In genomic region chr3:4979401-4980228, GRCh38 we compare ENCODE assay signal across 8 cellular contexts. TPM values are rescaled to one million over a fixed set of nuclear protein-coding genes. Genes with fewer than 3 reads are reported as not detected.
DNase-seq lines count a peak whose midpoint lies in the region; ATAC-seq and TF ChIP-seq lines count a peak whose summit lies in the region.

Gene BHLHE40, plus strand, starts transcription at chr3:4979437. Its CDS starts 282 bp downstream, at chr3:4979719.

- no peaks in the 10 kb centered on the region for H3K27me3 ChIP-seq in SJCRH30
- H3K27me3 ChIP-seq in mesenchymal stem cell (ENCODE audit: control insufficient read depth in 1 of 2, insufficient read depth in 1 of 2, low read length in 2 of 2) = no peaks in the 10 kb centered on the region
- no peaks in the 10 kb centered on the region for H3K27me3 ChIP-seq in thyroid gland

- intact Hi-C loops in thyroid gland (cut with DNase I) = loop anchor here (10.0 kb wide), 1 partner anchor 155 kb away; no protein-coding TSS in a partner anchor

- H4K8ac ChIP-seq in mesenchymal stem cell (ENCODE audit: low read length) = peak within 1 kb of the TSS; percentile 99

- H2BK15ac ChIP-seq in mesenchymal stem cell (ENCODE audit: low read depth, poor library complexity, severe bottlenecking) = peak within 1 kb of the TSS; percentile 99

- H3K4ac ChIP-seq in mesenchymal stem cell (ENCODE audit: low read depth in 1 of 2, low read length in 2 of 2) = peak within 1 kb of the TSS; percentile 94 to 100

- peak within 1 kb of the TSS; percentile 96 to 100 for H2BK12ac ChIP-seq in mesenchymal stem cell (ENCODE audit: low read length in 2 of 2)

- H3K4me1 ChIP-seq in SJCRH30 = peaks cover 22% of the 10 kb centered on the region
- peaks cover 26% of the 10 kb centered on the region for H3K4me1 ChIP-seq in mesenchymal stem cell (ENCODE audit: control insufficient read depth, insufficient read depth, low read depth, low read length)
- H3K4me1 ChIP-seq in thyroid gland = peaks cover 47 to 57% of the 10 kb centered on the region in 2 donors

- H3K4me2 ChIP-seq in mesenchymal stem cell (ENCODE audit: low read length, poor library complexity, severe bottlenecking) = peak within 1 kb of the TSS; percentile 82

- H3K9me3 ChIP-seq in SJCRH30 (replicated peaks) (no peaks in the 10 kb centered on the region), mesenchymal stem cell (ENCODE audit: control insufficient read depth, low read length) (no peaks in the 10 kb centered on the region), thyroid gland (no peaks in the 10 kb centered on the region)

- peak within 1 kb of the TSS; percentile 64 to 100 for H3K23ac ChIP-seq in mesenchymal stem cell (ENCODE audit: low read length in 2 of 2)

- peak; percentile 12 for ATAC-seq in HG02885 (IDR thresholded peaks at IDR 0.05; ENCODE audit: poor library complexity, unreplicated experiment)

- TF ChIP-seq POLR2A in thyroid gland (IDR thresholded peaks at IDR 0.05) = peak; percentile 66 to 75

- H3K27ac ChIP-seq in SJCRH30 = peak within 1 kb of the TSS; percentile 79
- peak within 1 kb of the TSS; percentile 99 for H3K27ac ChIP-seq in mesenchymal stem cell (ENCODE audit: low read length, poor library complexity, severe bottlenecking)
- H3K27ac ChIP-seq in thyroid gland = peak within 1 kb of the TSS; percentile 96 to 100 (median 100)

- H3K14ac ChIP-seq in mesenchymal stem cell (ENCODE audit: low read length in 2 of 2) = peak within 1 kb of the TSS in 1 of 2 experiments; percentile 100

- peak within 1 kb of the TSS; percentile 94 for H2AK5ac ChIP-seq in mesenchymal stem cell (ENCODE audit: low read length, severe bottlenecking)

- TF ChIP-seq CTCF in thyroid gland (IDR thresholded peaks at IDR 0.05) = no peak

- DNase-seq in NCI-H2227 (lab: John Stamatoyannopoulos, UW; ENCODE audit: unreplicated experiment) (peak; percentile 47), NCI-H2227 treated with DMSO at 0.1 percent for 48 hours (lab: John Stamatoyannopoulos, UW) (no peak), SJCRH30 (no peak), mesenchymal stem cell (no peak), thyroid gland (peak; percentile 60 to 67), NCI-H128 (lab: John Stamatoyannopoulos, UW; ENCODE audit: unreplicated experiment) (no peak)
- DNase-seq in effector CD4-positive, alpha-beta T cell = peak; percentile 14

- peak within 1 kb of the TSS; percentile 99 for H4K91ac ChIP-seq in mesenchymal stem cell (ENCODE audit: low read length)

- peak within 1 kb of the TSS; percentile 100 for H2BK120ac ChIP-seq in mesenchymal stem cell (ENCODE audit: low read depth, low read length)

- under 1% methylated on average over 52 of the region's 55 CpGs for WGBS in mesenchymal stem cell
- 0% methylated on average over 26 to 37 of the region's 55 CpGs for WGBS in thyroid gland, 2 donors

- H2BK5ac ChIP-seq in mesenchymal stem cell (ENCODE audit: low read depth, low read length, poor library complexity, severe bottlenecking) = peak within 1 kb of the TSS; percentile 97

- H3K36me3 ChIP-seq in SJCRH30 (no peaks in the 10 kb centered on the region), mesenchymal stem cell (ENCODE audit: control insufficient read depth in 1 of 2, insufficient read depth in 2 of 2, low read depth in 1 of 2, low read length in 2 of 2) (peaks cover 23 to 31% of the 10 kb centered on the region in 2 experiments), thyroid gland (no peaks in the 10 kb centered on the region)

- peaks cover 4% of the 10 kb centered on the region for H3K79me1 ChIP-seq in mesenchymal stem cell (replicated peaks; ENCODE audit: low read length, poor library complexity, severe bottlenecking)

- H2AFZ ChIP-seq in mesenchymal stem cell (ENCODE audit: low read depth, low read length) = peak within 1 kb of the TSS; percentile 51

- H3K9ac ChIP-seq in mesenchymal stem cell (ENCODE audit: low read length) = peak within 1 kb of the TSS; percentile 96

- H3K4me3 ChIP-seq in SJCRH30 (peak within 1 kb of the TSS; percentile 67), mesenchymal stem cell (ENCODE audit: insufficient read depth in 1 of 2, low read depth in 1 of 2, low read length in 2 of 2) (peak within 1 kb of the TSS; percentile 92 to 99), thyroid gland (replicated peaks in 1 of 3) (peak within 1 kb of the TSS; percentile 61 to 84 (median 67))

- peak within 1 kb of the TSS; percentile 100 for H3K18ac ChIP-seq in mesenchymal stem cell (ENCODE audit: low read depth in 1 of 2, low read length in 2 of 2)

RNA-seq across cellular contexts. Expression of gene BHLHE40, which starts in this region (rescaled TPM):
- total RNA-seq in SJCRH30 (2014; rRNA removed; shearing (Covaris generic)) = 6.3 and 10.8 TPM in 2 replicates
- 88.3 TPM for polyA plus RNA-seq in mesenchymal stem cell (2013, experiment 1 of 2)
- polyA plus RNA-seq in mesenchymal stem cell (2013, experiment 2 of 2) = 79.7 TPM
- total RNA-seq in thyroid gland = 10 to 100 TPM; 13.1 to 28.5 (median 20.2) TPM

Comparison
In these comparisons a context has a peak if more than half of its experiments do, and no peak if none do; other contexts are left out.
1. DNase-seq: peak in NCI-H2227 (single experiment), effector CD4-positive, alpha-beta T cell (single experiment) and thyroid gland (2 of 2); none in NCI-H2227 treated with DMSO at 0.1 percent for 48 hours (single experiment), SJCRH30 (0 of 2), mesenchymal stem cell (single experiment) and NCI-H128 (single experiment).
2. Peak in every context shown above with its lines, with median percentiles within 50 percentile points of each other: H3K27ac ChIP-seq and H3K4me3 ChIP-seq.